In genomic region chr4:53483250-53483649, GRCh38 we compare ENCODE assay signal across 9 cellular contexts.
"Had no signal": no experiment of that assay in that cellular context is flagged by ENCODE, and none has a peak within 500 bp of the region (broad histone marks: within the 10 kb centered on the region; RNA-seq: fewer than 3 reads in every experiment).

No MANE protein-coding gene starts in this region.

- H3K9me3 ChIP-seq: HAP-1 had no signal

- H3K4me1 ChIP-seq: HAP-1 had no signal

- H2AFZ ChIP-seq: GM23248 had no signal

- ATAC-seq: HCT116 had no signal

- H3K4me2 ChIP-seq: KMS-11 had no signal

- H3K27ac ChIP-seq: GM23248, HL-60, KMS-11 had no signal

- H3K36me3 ChIP-seq: HAP-1 had no signal

- H3K9ac ChIP-seq: GM23248, KMS-11 had no signal

- H3K4me3 ChIP-seq: GM23248, HAP-1 had no signal

- DNase-seq: GM23248, GOT3, H7, HFFc6, Karpas-422 had no signal
